ENCODE assay signal across 6 cellular contexts in the genomic region with DNA sequence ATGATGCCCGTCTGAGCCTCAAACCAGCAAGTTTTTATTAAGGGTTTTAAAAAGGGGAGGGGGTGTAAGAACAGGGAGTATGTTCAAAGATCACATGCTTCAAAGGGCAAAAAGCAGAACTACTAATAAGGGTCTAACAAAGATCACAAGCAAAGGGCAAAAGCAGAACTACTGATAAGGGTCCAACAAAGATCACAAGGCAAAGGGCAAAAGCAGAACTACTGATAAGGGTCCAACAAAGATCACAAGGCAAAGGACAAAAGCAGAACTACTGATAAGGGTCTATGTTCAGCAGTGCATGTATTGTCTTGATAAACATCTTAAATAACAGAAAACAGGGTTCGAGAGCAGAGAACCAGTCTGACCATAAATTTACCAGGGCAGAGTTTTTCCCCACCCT. TPM values are rescaled to one million over a fixed set of nuclear protein-coding genes. Genes with fewer than 3 reads are reported as not detected.
"Had no signal": no experiment of that assay in that cellular context is flagged by ENCODE, and none has a peak within 500 bp of the region (broad histone marks: within the 10 kb centered on the region; RNA-seq: fewer than 3 reads in every experiment).

No MANE protein-coding gene starts in this region.

RNA-seq across cellular contexts. Expression of a gene that starts 35.0 kb away (rescaled TPM):
- total RNA-seq: HT-29; IMR-90; Right ventricle myocardium superior; SK-MEL-5; T-helper 1 cell treated with Interleukin-12 subunit alpha and Interleukin-12 subunit beta and Interleukin-4 antibody, amounts not matched to agents 30 ng/mL and 1 ng/mL, for 36 hours had no signal
- polyA plus RNA-seq: IMR-90, SK-N-SH had no signal
